In genomic region chr5:6722015-6722414, GRCh38 we compare ENCODE assay signal across 8 cellular contexts. TPM values are rescaled to one million over a fixed set of nuclear protein-coding genes. Genes with fewer than 3 reads are reported as not detected.
A peak's percentile ranks its signal among the peaks of the same experiment; 100 is the strongest.
DNase-seq lines count a peak whose midpoint lies in the region; ATAC-seq and TF ChIP-seq lines count a peak whose summit lies in the region.

No MANE protein-coding gene starts in this region.

- H3K27me3 ChIP-seq in mammary epithelial cell (ENCODE audit: insufficient read depth, low read length) (no peaks in the 10 kb centered on the region), rectal smooth muscle tissue (ENCODE audit: control insufficient read depth, insufficient read depth, low read length) (no peaks in the 10 kb centered on the region)

- H3K9me3 ChIP-seq in mammary epithelial cell (replicated peaks; ENCODE audit: insufficient read depth, low read length) = no peaks in the 10 kb centered on the region

- CTCF ChIA-PET in mammary epithelial cell (lab: Charles Lee; ENCODE audit: low non-redundant PET) = no interaction called here

- H2AFZ ChIP-seq in mammary epithelial cell (ENCODE audit: low read depth, low read length) = peak overlapping the region; percentile 36

- peaks cover 4% of the 10 kb centered on the region for H4K20me1 ChIP-seq in mammary epithelial cell (ENCODE audit: insufficient read depth, low read length)

- H3K27ac Mint-ChIP-seq in activated T-cell treated with anti-CD3 and anti-CD28 coated beads, Interleukin-2, amount 50 U/mL, for 72 hours = peak overlapping the region; percentile 12

- no TSS peak for BruUV-seq in mammary epithelial cell (replicated peaks; lab: Mats Ljungman, UMichigan)

- H3K36me3 Mint-ChIP-seq in activated T-cell treated with anti-CD3 and anti-CD28 coated beads, Interleukin-2, amount 50 U/mL, for 72 hours (ENCODE audit: insufficient read depth in 2 of 2) = peaks cover 5 to 13% of the 10 kb centered on the region in 2 donors

- peak in 1 of 2 donors; percentile 28 for ATAC-seq in activated T-cell treated with anti-CD3 and anti-CD28 coated beads, Interleukin-2, amount 50 U/mL, for 72 hours (replicated peaks in 1 of 2)
- ATAC-seq in HG03196 (IDR thresholded peaks at IDR 0.05; ENCODE audit: unreplicated experiment) = peak; percentile 37

- no peaks in the 10 kb centered on the region for H3K9me3 Mint-ChIP-seq in activated T-cell treated with anti-CD3 and anti-CD28 coated beads, Interleukin-2, amount 50 U/mL, for 72 hours

- 5% methylated on average over 6 of the region's 6 CpGs for WGBS in mammary epithelial cell (ENCODE audit: low coverage, missing lambda C conversion rate)

- peaks cover 99% of the 10 kb centered on the region for H3K79me2 ChIP-seq in mammary epithelial cell (ENCODE audit: insufficient read depth, low read length)

- H3K27ac ChIP-seq in mammary epithelial cell (ENCODE audit: insufficient read depth, low read depth, low read length) (no peak overlapping the region), rectal smooth muscle tissue (ENCODE audit: low read depth, low read length) (peak overlapping the region; percentile 31)

- H3K9ac ChIP-seq in mammary epithelial cell (ENCODE audit: insufficient read depth, low read length) (no peak overlapping the region), rectal smooth muscle tissue (ENCODE audit: low read length) (no peak overlapping the region)

- dilution Hi-C loops in mammary epithelial cell (cut with HindIII; ENCODE audit: low sequenced_read_pairs) = no loop called here

- intact Hi-C loops in mammary epithelial cell (cut with micrococcal nuclease) = no loop called here

- H3K4me1 ChIP-seq in mammary epithelial cell (ENCODE audit: insufficient read depth, low read length) = peaks cover 18% of the 10 kb centered on the region
- H3K4me1 ChIP-seq in rectal smooth muscle tissue (ENCODE audit: control insufficient read depth, insufficient read depth, low read length) = peaks cover 13% of the 10 kb centered on the region

- in situ Hi-C loops in mammary epithelial cell (cut with MboI; ENCODE audit: low sequenced_read_pairs in 2 of 2) = no loop called here

- peaks cover 98% of the 10 kb centered on the region for H3K4me1 Mint-ChIP-seq in activated T-cell treated with anti-CD3 and anti-CD28 coated beads, Interleukin-2, amount 50 U/mL, for 72 hours (ENCODE audit: low read depth)

- H3K4me3 ChIP-seq in mammary epithelial cell (replicated peaks in 1 of 3; ENCODE audit: insufficient read depth in 1 of 3, low read depth in 2 of 3, low read length in 3 of 3) (peak overlapping the region; percentile 0 to 23 (median 22)), rectal smooth muscle tissue (ENCODE audit: low read length) (peak overlapping the region; percentile 6)

- H3K27me3 Mint-ChIP-seq in activated T-cell treated with anti-CD3 and anti-CD28 coated beads, Interleukin-2, amount 50 U/mL, for 72 hours (ENCODE audit: low read depth) = no peaks in the 10 kb centered on the region

- TF ChIP-seq CTCF in mammary epithelial cell (conservative IDR thresholded peaks at IDR 0.05 in 1 of 2, IDR thresholded peaks at IDR 0.05 in 1 of 2; ENCODE audit: extremely low read depth in 1 of 2, insufficient read depth in 1 of 2, low read depth in 1 of 2, low read length in 2 of 2) = no peak

- DNase-seq in activated T-cell treated with anti-CD3 and anti-CD28 coated beads, Interleukin-2, amount 50 U/mL, for 72 hours = no peak
- DNase-seq in activated T-cell treated with anti-CD3 and anti-CD28 coated beads for 4 hours = no peak
- no peak for DNase-seq in mammary epithelial cell
- DNase-seq in activated CD4-positive, CD25-positive, alpha-beta regulatory T cell (lab: John Stamatoyannopoulos, UW) = no peak
- no peak for DNase-seq in stimulated activated CD4-positive, alpha-beta T cell treated with anti-CD3 and anti-CD28 coated beads, Interleukin-2, amount 100 ng/mL, for 24 hours
- DNase-seq in NCI-H1436 (lab: John Stamatoyannopoulos, UW) = no peak

- peak overlapping the region; percentile 74 for H3K4me2 ChIP-seq in mammary epithelial cell (ENCODE audit: insufficient read depth, low read depth, low read length)

- H3K4me3 Mint-ChIP-seq in activated T-cell treated with anti-CD3 and anti-CD28 coated beads, Interleukin-2, amount 50 U/mL, for 72 hours = peak overlapping the region; percentile 62 to 63

- H3K36me3 ChIP-seq in mammary epithelial cell (ENCODE audit: insufficient read depth, low read length) (peaks cover 4% of the 10 kb centered on the region), rectal smooth muscle tissue (ENCODE audit: control insufficient read depth, insufficient read depth, low read length) (no peaks in the 10 kb centered on the region)

RNA-seq across cellular contexts. Expression of gene TENT4A, which starts 8.8 kb away (rescaled TPM):
- total RNA-seq in activated T-cell treated with anti-CD3 and anti-CD28 coated beads, Interleukin-2, amount 50 U/mL, for 72 hours = 10 to 100 TPM; 45.0 to 49.8 TPM
- 10 to 100 TPM; 18.3 to 32.6 TPM for total RNA-seq in mammary epithelial cell
- polyA plus RNA-seq in mammary epithelial cell = 5.3 TPM
- polyA minus RNA-seq in mammary epithelial cell = 31.8 TPM
